ENCODE assay signal across 1 cellular context in the genomic region with DNA sequence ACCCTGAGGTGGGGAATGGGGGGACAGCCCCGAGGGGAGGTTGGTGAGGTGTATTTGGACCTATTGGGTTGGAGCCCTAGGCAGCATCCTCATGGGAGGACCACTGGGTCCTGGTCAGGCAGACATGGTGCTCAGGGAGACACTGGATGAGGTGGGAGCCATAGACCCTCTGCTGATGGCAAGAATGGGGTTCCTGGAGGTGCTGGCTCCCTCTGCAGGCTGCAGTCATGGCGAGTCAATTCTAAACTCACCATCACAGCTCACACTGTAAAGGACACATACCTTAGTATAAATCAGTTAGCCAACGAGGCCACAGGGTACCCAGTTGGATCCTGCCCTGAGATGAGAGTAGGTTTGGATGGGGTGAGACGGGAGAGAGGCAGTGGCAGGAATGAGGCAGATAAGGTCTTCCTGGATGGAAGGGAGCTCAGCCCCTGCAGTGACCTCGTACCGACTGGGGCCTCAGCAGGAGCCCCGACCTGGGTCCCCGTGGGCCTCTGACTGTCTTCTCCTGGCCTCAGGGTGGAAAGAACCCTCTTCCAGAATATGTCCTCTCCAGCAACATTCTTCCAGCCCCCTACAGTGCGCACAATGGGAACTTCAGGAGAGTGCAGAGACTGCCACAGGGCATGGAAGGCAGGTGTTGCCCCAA.
TF ChIP-seq lines count a peak whose summit lies in the region.

No MANE protein-coding gene starts in this region.

TF ChIP-seq in HCT116, 20 proteins besides CTCF, POLR2A, EP300 and RAD21 (continued from another document):
- TF ChIP-seq, protein P1, sequence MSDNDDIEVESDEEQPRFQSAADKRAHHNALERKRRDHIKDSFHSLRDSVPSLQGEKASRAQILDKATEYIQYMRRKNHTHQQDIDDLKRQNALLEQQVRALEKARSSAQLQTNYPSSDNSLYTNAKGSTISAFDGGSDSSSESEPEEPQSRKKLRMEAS (IDR thresholded peaks at IDR 0.05) = no peak
- TF ChIP-seq CEBPB (IDR thresholded peaks at IDR 0.05; ENCODE audit: low read depth) (no peak), SRF (IDR thresholded peaks at IDR 0.05; ENCODE audit: low read depth) (no peak), CBX3 (IDR thresholded peaks at IDR 0.05; ENCODE audit: low read depth) (no peak), ZNF274 (IDR thresholded peaks at IDR 0.05; ENCODE audit: low read depth, low read length) (no peak), EZH2 (IDR thresholded peaks at IDR 0.05) (no peak), ZBTB33 (IDR thresholded peaks at IDR 0.05; ENCODE audit: extremely low read depth, insufficient replicate concordance, low read length) (no peak), TCF7L2 (IDR thresholded peaks at IDR 0.05; ENCODE audit: borderline replicate concordance, extremely low read depth, insufficient read depth, insufficient read length) (no peak), FOSL1 (IDR thresholded peaks at IDR 0.05; ENCODE audit: low read depth) (no peak), EZH2phosphoT487 (IDR thresholded peaks at IDR 0.05; ENCODE audit: borderline replicate concordance) (no peak)
- TF ChIP-seq, protein P2, sequence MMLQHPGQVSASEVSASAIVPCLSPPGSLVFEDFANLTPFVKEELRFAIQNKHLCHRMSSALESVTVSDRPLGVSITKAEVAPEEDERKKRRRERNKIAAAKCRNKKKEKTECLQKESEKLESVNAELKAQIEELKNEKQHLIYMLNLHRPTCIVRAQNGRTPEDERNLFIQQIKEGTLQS (IDR thresholded peaks at IDR 0.05) = no peak
- TF ChIP-seq, protein P3, sequence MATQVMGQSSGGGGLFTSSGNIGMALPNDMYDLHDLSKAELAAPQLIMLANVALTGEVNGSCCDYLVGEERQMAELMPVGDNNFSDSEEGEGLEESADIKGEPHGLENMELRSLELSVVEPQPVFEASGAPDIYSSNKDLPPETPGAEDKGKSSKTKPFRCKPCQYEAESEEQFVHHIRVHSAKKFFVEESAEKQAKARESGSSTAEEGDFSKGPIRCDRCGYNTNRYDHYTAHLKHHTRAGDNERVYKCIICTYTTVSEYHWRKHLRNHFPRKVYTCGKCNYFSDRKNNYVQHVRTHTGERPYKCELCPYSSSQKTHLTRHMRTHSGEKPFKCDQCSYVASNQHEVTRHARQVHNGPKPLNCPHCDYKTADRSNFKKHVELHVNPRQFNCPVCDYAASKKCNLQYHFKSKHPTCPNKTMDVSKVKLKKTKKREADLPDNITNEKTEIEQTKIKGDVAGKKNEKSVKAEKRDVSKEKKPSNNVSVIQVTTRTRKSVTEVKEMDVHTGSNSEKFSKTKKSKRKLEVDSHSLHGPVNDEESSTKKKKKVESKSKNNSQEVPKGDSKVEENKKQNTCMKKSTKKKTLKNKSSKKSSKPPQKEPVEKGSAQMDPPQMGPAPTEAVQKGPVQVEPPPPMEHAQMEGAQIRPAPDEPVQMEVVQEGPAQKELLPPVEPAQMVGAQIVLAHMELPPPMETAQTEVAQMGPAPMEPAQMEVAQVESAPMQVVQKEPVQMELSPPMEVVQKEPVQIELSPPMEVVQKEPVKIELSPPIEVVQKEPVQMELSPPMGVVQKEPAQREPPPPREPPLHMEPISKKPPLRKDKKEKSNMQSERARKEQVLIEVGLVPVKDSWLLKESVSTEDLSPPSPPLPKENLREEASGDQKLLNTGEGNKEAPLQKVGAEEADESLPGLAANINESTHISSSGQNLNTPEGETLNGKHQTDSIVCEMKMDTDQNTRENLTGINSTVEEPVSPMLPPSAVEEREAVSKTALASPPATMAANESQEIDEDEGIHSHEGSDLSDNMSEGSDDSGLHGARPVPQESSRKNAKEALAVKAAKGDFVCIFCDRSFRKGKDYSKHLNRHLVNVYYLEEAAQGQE (IDR thresholded peaks at IDR 0.05; ENCODE audit: low read depth) = no peak
